ENCODE assay signal across 8 cellular contexts in genomic region chr4:143513314-143514211, GRCh38. TPM values are rescaled to one million over a fixed set of nuclear protein-coding genes. Genes with fewer than 3 reads are reported as not detected.
A peak's percentile ranks its signal among the peaks of the same experiment; 100 is the strongest.
DNase-seq lines count a peak whose midpoint lies in the region; ATAC-seq and TF ChIP-seq lines count a peak whose summit lies in the region.

A gene with protein sequence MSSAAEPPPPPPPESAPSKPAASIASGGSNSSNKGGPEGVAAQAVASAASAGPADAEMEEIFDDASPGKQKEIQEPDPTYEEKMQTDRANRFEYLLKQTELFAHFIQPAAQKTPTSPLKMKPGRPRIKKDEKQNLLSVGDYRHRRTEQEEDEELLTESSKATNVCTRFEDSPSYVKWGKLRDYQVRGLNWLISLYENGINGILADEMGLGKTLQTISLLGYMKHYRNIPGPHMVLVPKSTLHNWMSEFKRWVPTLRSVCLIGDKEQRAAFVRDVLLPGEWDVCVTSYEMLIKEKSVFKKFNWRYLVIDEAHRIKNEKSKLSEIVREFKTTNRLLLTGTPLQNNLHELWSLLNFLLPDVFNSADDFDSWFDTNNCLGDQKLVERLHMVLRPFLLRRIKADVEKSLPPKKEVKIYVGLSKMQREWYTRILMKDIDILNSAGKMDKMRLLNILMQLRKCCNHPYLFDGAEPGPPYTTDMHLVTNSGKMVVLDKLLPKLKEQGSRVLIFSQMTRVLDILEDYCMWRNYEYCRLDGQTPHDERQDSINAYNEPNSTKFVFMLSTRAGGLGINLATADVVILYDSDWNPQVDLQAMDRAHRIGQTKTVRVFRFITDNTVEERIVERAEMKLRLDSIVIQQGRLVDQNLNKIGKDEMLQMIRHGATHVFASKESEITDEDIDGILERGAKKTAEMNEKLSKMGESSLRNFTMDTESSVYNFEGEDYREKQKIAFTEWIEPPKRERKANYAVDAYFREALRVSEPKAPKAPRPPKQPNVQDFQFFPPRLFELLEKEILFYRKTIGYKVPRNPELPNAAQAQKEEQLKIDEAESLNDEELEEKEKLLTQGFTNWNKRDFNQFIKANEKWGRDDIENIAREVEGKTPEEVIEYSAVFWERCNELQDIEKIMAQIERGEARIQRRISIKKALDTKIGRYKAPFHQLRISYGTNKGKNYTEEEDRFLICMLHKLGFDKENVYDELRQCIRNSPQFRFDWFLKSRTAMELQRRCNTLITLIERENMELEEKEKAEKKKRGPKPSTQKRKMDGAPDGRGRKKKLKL (plus strand): TSS chr4:143513702. CDS start chr4:143513925, 223 bp downstream.

- TF ChIP-seq EP300 in Ishikawa (IDR thresholded peaks at IDR 0.05; ENCODE audit: borderline replicate concordance) = no peak

- DNase-seq in DMS114 treated with DMSO at 0.1 percent for 48 hours (lab: John Stamatoyannopoulos, UW; ENCODE audit: unreplicated experiment) (peak; percentile 95), PC-3 (peak; percentile 99), activated T-cell treated with anti-CD3 and anti-CD28 coated beads for 48 hours (ENCODE audit: low read depth) (peak; percentile 90), epithelial cell of prostate (ENCODE audit: low read depth, low spot score) (peak; percentile 87), mucosa of descending colon (peak; percentile 96 to 98 (median 97))
- DNase-seq in stimulated activated CD8-positive, alpha-beta memory T cell treated with anti-CD3 and anti-CD28 coated beads, Interleukin-4, amount 100 ng/mL, for 24 hours (ENCODE audit: low read depth) = peak; percentile 90

- H3K4me1 ChIP-seq in PC-3 (ENCODE audit: insufficient read depth, low read length) = peaks cover 16% of the 10 kb centered on the region; the same call in 1 of the 2 replicates
- H3K4me1 ChIP-seq in mucosa of descending colon (ENCODE audit: low read depth) = peaks cover 9% of the 10 kb centered on the region

- peak; percentile 88 for ATAC-seq in GM21576 (IDR thresholded peaks at IDR 0.05; ENCODE audit: unreplicated experiment)
- peak; percentile 89 for ATAC-seq in PC-3
- peak; percentile 95 for ATAC-seq in mucosa of descending colon

- peaks cover 45% of the 10 kb centered on the region for H4K20me1 ChIP-seq in PC-3 (ENCODE audit: low read length)

- peaks cover 5% of the 10 kb centered on the region; the same call in 1 of the 2 replicates for H3K27me3 ChIP-seq in PC-3 (ENCODE audit: low read length)

- peaks cover 50% of the 10 kb centered on the region for H3K79me2 ChIP-seq in PC-3 (ENCODE audit: low read length)

- H3K9ac ChIP-seq in PC-3 (ENCODE audit: low read length) = peak within 1 kb of the TSS; percentile 88

- no peaks in the 10 kb centered on the region for H3F3A ChIP-seq in PC-3 (ENCODE audit: low read length, unreplicated experiment)

- POLR2A ChIA-PET in PC-3 (lab: Charles Lee; ENCODE audit: unreplicated experiment) = interaction anchor here (0.6 kb wide), 1 partner anchor 55 kb away, joined by 23 read pairs; no protein-coding TSS in a partner anchor

- BruUV-seq in PC-3 (replicated peaks; lab: Mats Ljungman, UMichigan) = TSS peak; percentile 42

- H3K4me3 ChIP-seq in PC-3 (ENCODE audit: low read length) = peak within 1 kb of the TSS; percentile 93
- H3K4me3 ChIP-seq in mucosa of descending colon = peak within 1 kb of the TSS; percentile 94

- no peak for TF ChIP-seq CTCF in PC-3 (conservative IDR thresholded peaks at IDR 0.05; ENCODE audit: low read depth, low read length)
- no peak for TF ChIP-seq CTCF in mucosa of descending colon (IDR thresholded peaks at IDR 0.05)

- CTCF ChIA-PET in PC-3 (lab: Charles Lee) = interaction anchor here (0.8 kb wide), 2 partner anchors 45 to 325 kb away, joined by 3 to 7 read pairs; no protein-coding TSS in a partner anchor

- H3K9me2 ChIP-seq in PC-3 (replicated peaks; ENCODE audit: low read length) = no peaks in the 10 kb centered on the region

- no peaks in the 10 kb centered on the region for H3K9me3 ChIP-seq in PC-3 (ENCODE audit: low read length)
- no peaks in the 10 kb centered on the region for H3K9me3 ChIP-seq in mucosa of descending colon

- peak within 1 kb of the TSS; percentile 87 for H3K4me2 ChIP-seq in PC-3 (ENCODE audit: low read length)

- H2AFZ ChIP-seq in PC-3 (ENCODE audit: low read length) = peak within 1 kb of the TSS; percentile 93

- H3K27ac ChIP-seq in PC-3 (ENCODE audit: low read length) (peak within 1 kb of the TSS; percentile 71), epithelial cell of prostate (peak within 1 kb of the TSS; percentile 93)

- intact Hi-C loops in PC-3 (cut with micrococcal nuclease) (no loop called here), mucosa of descending colon (cut with DNase I, micrococcal nuclease) (no loop called here)

- TF ChIP-seq RAD21 in Ishikawa (IDR thresholded peaks at IDR 0.05; ENCODE audit: low read depth) = no peak

- H3K36me3 ChIP-seq in PC-3 (ENCODE audit: low read depth, low read length) (peaks cover 12% of the 10 kb centered on the region; the same call in 1 of the 2 replicates), mucosa of descending colon (ENCODE audit: low read depth) (no peaks in the 10 kb centered on the region)

TF ChIP-seq in Ishikawa, 13 proteins besides CTCF, POLR2A, EP300 and RAD21:
- TF ChIP-seq NFIC (IDR thresholded peaks at IDR 0.05) (no peak), EGR1 (IDR thresholded peaks at IDR 0.05) (peak; percentile 55; the same call in 1 of the 2 replicates), YY1 (IDR thresholded peaks at IDR 0.05; ENCODE audit: low read depth) (peak; percentile 66; the same call in 1 of the 2 replicates), FOXM1 (IDR thresholded peaks at IDR 0.05; ENCODE audit: borderline replicate concordance, low read depth) (no peak), CREB1 (IDR thresholded peaks at IDR 0.05; ENCODE audit: low read depth) (peak; percentile 80), ZBTB7A (IDR thresholded peaks at IDR 0.05; ENCODE audit: low read depth) (no peak), TAF1 (IDR thresholded peaks at IDR 0.05; ENCODE audit: low read depth) (peak; percentile 66), TCF12 (IDR thresholded peaks at IDR 0.05; ENCODE audit: low read depth) (peak; percentile 13; the same call in 1 of the 2 replicates)
- TF ChIP-seq, protein P1, sequence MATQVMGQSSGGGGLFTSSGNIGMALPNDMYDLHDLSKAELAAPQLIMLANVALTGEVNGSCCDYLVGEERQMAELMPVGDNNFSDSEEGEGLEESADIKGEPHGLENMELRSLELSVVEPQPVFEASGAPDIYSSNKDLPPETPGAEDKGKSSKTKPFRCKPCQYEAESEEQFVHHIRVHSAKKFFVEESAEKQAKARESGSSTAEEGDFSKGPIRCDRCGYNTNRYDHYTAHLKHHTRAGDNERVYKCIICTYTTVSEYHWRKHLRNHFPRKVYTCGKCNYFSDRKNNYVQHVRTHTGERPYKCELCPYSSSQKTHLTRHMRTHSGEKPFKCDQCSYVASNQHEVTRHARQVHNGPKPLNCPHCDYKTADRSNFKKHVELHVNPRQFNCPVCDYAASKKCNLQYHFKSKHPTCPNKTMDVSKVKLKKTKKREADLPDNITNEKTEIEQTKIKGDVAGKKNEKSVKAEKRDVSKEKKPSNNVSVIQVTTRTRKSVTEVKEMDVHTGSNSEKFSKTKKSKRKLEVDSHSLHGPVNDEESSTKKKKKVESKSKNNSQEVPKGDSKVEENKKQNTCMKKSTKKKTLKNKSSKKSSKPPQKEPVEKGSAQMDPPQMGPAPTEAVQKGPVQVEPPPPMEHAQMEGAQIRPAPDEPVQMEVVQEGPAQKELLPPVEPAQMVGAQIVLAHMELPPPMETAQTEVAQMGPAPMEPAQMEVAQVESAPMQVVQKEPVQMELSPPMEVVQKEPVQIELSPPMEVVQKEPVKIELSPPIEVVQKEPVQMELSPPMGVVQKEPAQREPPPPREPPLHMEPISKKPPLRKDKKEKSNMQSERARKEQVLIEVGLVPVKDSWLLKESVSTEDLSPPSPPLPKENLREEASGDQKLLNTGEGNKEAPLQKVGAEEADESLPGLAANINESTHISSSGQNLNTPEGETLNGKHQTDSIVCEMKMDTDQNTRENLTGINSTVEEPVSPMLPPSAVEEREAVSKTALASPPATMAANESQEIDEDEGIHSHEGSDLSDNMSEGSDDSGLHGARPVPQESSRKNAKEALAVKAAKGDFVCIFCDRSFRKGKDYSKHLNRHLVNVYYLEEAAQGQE (IDR thresholded peaks at IDR 0.05; ENCODE audit: low read depth) = no peak
- TF ChIP-seq, protein P2, sequence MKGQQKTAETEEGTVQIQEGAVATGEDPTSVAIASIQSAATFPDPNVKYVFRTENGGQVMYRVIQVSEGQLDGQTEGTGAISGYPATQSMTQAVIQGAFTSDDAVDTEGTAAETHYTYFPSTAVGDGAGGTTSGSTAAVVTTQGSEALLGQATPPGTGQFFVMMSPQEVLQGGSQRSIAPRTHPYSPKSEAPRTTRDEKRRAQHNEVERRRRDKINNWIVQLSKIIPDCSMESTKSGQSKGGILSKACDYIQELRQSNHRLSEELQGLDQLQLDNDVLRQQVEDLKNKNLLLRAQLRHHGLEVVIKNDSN (IDR thresholded peaks at IDR 0.05) = 0 out of 2 replicates have a peak, but pooled peaks have one; percentile 8

RNA-seq across cellular contexts. Expression of the gene that starts here (rescaled TPM):
- total RNA-seq in PC-3 (2014; rRNA removed) (29.3 and 31.6 TPM in 2 replicates), mucosa of descending colon (10 to 100 TPM; 27.9 to 45.9 (median 30.5) TPM)

Comparison
In these comparisons a context has a peak if more than half of its experiments do, and no peak if none do; other contexts are left out.
1. Peak in every context shown above with its lines: DNase-seq, ATAC-seq, H3K4me3 ChIP-seq and H3K27ac ChIP-seq.